ENCODE assay signal across 1 cellular context in the genomic region with DNA sequence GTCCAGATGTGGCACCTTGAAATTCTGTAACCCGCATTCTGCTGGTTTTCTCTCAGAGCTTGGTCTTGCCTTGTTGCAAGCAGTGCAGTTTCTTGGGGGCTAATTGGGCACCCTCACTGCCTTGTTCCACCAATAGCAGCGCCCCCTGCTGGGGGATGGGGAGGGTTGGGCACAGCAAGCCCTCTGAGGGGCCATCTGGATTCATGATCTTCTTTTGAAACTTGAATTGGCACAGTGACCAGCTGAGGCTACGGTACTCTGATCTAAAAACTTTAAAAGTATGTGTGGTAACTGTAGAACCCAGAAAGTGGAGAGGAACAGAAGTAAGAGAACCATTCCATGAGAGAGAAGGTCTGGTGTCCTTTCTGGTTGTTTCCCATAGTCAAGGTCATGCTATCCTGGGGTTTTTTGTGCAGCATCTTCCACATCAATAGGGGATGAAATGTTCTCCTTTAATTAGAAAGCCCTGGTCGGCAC.
TF ChIP-seq lines count a peak whose summit lies in the region.

No MANE protein-coding gene starts in this region.

TF ChIP-seq in K562, 482 proteins besides CTCF, POLR2A, EP300 and RAD21 (continued from another document and continues in another):
- TF ChIP-seq, protein P1, sequence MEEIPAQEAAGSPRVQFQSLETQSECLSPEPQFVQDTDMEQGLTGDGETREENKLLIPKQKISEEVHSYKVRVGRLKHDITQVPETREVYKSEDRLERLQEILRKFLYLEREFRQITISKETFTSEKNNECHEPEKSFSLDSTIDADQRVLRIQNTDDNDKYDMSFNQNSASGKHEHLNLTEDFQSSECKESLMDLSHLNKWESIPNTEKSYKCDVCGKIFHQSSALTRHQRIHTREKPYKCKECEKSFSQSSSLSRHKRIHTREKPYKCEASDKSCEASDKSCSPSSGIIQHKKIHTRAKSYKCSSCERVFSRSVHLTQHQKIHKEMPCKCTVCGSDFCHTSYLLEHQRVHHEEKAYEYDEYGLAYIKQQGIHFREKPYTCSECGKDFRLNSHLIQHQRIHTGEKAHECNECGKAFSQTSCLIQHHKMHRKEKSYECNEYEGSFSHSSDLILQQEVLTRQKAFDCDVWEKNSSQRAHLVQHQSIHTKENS (CRISPR knock-in tag; IDR thresholded peaks at IDR 0.05) = no peak
- no peak for TF ChIP-seq PTRF (tag; IDR thresholded peaks at IDR 0.05)
- no peak for TF ChIP-seq ZNF408 (CRISPR knock-in tag; IDR thresholded peaks at IDR 0.05; ENCODE audit: low read depth)
- no peak for TF ChIP-seq POLR3G (IDR thresholded peaks at IDR 0.05; ENCODE audit: extremely low read depth, insufficient read length, insufficient replicate concordance)
- TF ChIP-seq, protein P2, sequence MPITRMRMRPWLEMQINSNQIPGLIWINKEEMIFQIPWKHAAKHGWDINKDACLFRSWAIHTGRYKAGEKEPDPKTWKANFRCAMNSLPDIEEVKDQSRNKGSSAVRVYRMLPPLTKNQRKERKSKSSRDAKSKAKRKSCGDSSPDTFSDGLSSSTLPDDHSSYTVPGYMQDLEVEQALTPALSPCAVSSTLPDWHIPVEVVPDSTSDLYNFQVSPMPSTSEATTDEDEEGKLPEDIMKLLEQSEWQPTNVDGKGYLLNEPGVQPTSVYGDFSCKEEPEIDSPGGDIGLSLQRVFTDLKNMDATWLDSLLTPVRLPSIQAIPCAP (CRISPR knock-in tag; IDR thresholded peaks at IDR 0.05; ENCODE audit: borderline replicate concordance) = no peak
- no peak for TF ChIP-seq CBFB (CRISPR knock-in tag; IDR thresholded peaks at IDR 0.05)
- TF ChIP-seq, protein P3, sequence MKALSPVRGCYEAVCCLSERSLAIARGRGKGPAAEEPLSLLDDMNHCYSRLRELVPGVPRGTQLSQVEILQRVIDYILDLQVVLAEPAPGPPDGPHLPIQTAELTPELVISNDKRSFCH (CRISPR knock-in tag; IDR thresholded peaks at IDR 0.05) = no peak
- TF ChIP-seq, protein P3 (tag; IDR thresholded peaks at IDR 0.05) = no peak
- TF ChIP-seq, protein P4, sequence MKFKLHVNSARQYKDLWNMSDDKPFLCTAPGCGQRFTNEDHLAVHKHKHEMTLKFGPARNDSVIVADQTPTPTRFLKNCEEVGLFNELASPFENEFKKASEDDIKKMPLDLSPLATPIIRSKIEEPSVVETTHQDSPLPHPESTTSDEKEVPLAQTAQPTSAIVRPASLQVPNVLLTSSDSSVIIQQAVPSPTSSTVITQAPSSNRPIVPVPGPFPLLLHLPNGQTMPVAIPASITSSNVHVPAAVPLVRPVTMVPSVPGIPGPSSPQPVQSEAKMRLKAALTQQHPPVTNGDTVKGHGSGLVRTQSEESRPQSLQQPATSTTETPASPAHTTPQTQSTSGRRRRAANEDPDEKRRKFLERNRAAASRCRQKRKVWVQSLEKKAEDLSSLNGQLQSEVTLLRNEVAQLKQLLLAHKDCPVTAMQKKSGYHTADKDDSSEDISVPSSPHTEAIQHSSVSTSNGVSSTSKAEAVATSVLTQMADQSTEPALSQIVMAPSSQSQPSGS (CRISPR knock-in tag; IDR thresholded peaks at IDR 0.05) = no peak
- TF ChIP-seq EP400 (IDR thresholded peaks at IDR 0.05) = no peak
- no peak for TF ChIP-seq ZNF717 (CRISPR knock-in tag; IDR thresholded peaks at IDR 0.05)
- no peak for TF ChIP-seq CREBBP (IDR thresholded peaks at IDR 0.05; ENCODE audit: low read depth, low read length)
- TF ChIP-seq ZNF274 (IDR thresholded peaks at IDR 0.05; ENCODE audit: borderline replicate concordance, low read depth, low read length) = no peak; the same call in 1 of the 2 replicates
- TF ChIP-seq ZNF174 (CRISPR knock-in tag; IDR thresholded peaks at IDR 0.05) = no peak
- TF ChIP-seq, protein P5, sequence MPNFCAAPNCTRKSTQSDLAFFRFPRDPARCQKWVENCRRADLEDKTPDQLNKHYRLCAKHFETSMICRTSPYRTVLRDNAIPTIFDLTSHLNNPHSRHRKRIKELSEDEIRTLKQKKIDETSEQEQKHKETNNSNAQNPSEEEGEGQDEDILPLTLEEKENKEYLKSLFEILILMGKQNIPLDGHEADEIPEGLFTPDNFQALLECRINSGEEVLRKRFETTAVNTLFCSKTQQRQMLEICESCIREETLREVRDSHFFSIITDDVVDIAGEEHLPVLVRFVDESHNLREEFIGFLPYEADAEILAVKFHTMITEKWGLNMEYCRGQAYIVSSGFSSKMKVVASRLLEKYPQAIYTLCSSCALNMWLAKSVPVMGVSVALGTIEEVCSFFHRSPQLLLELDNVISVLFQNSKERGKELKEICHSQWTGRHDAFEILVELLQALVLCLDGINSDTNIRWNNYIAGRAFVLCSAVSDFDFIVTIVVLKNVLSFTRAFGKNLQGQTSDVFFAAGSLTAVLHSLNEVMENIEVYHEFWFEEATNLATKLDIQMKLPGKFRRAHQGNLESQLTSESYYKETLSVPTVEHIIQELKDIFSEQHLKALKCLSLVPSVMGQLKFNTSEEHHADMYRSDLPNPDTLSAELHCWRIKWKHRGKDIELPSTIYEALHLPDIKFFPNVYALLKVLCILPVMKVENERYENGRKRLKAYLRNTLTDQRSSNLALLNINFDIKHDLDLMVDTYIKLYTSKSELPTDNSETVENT (CRISPR knock-in tag; IDR thresholded peaks at IDR 0.05) = no peak
- no peak for TF ChIP-seq BCL6 (CRISPR knock-in tag; IDR thresholded peaks at IDR 0.05)
- TF ChIP-seq, protein P6, sequence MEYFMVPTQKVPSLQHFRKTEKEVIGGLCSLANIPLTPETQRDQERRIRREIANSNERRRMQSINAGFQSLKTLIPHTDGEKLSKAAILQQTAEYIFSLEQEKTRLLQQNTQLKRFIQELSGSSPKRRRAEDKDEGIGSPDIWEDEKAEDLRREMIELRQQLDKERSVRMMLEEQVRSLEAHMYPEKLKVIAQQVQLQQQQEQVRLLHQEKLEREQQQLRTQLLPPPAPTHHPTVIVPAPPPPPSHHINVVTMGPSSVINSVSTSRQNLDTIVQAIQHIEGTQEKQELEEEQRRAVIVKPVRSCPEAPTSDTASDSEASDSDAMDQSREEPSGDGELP (CRISPR knock-in tag; IDR thresholded peaks at IDR 0.05; ENCODE audit: borderline replicate concordance) = 0 out of 2 replicates have a peak, but pooled peaks have one; percentile 16
- no peak for TF ChIP-seq STAT5B (CRISPR knock-in tag; IDR thresholded peaks at IDR 0.05)
- no peak for TF ChIP-seq SREBF1 (IDR thresholded peaks at IDR 0.05; ENCODE audit: borderline replicate concordance, low read depth, low read length)
- no peak for TF ChIP-seq ARHGAP35 (IDR thresholded peaks at IDR 0.05; ENCODE audit: partially characterized antibody)
- no peak for TF ChIP-seq ZNF23 (CRISPR knock-in tag; IDR thresholded peaks at IDR 0.05)
- no peak for TF ChIP-seq THRAP3 (IDR thresholded peaks at IDR 0.05; ENCODE audit: borderline replicate concordance)
- TF ChIP-seq, protein P7, sequence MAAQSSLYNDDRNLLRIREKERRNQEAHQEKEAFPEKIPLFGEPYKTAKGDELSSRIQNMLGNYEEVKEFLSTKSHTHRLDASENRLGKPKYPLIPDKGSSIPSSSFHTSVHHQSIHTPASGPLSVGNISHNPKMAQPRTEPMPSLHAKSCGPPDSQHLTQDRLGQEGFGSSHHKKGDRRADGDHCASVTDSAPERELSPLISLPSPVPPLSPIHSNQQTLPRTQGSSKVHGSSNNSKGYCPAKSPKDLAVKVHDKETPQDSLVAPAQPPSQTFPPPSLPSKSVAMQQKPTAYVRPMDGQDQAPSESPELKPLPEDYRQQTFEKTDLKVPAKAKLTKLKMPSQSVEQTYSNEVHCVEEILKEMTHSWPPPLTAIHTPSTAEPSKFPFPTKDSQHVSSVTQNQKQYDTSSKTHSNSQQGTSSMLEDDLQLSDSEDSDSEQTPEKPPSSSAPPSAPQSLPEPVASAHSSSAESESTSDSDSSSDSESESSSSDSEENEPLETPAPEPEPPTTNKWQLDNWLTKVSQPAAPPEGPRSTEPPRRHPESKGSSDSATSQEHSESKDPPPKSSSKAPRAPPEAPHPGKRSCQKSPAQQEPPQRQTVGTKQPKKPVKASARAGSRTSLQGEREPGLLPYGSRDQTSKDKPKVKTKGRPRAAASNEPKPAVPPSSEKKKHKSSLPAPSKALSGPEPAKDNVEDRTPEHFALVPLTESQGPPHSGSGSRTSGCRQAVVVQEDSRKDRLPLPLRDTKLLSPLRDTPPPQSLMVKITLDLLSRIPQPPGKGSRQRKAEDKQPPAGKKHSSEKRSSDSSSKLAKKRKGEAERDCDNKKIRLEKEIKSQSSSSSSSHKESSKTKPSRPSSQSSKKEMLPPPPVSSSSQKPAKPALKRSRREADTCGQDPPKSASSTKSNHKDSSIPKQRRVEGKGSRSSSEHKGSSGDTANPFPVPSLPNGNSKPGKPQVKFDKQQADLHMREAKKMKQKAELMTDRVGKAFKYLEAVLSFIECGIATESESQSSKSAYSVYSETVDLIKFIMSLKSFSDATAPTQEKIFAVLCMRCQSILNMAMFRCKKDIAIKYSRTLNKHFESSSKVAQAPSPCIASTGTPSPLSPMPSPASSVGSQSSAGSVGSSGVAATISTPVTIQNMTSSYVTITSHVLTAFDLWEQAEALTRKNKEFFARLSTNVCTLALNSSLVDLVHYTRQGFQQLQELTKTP (IDR thresholded peaks at IDR 0.05; ENCODE audit: low read depth in 1 of 2, partially characterized antibody in 2 of 2) = peak in 1 of 2 experiments; percentile 48
- TF ChIP-seq MBD2 (IDR thresholded peaks at IDR 0.05; ENCODE audit: borderline replicate concordance, low read depth) = no peak
- TF ChIP-seq EWSR1 (IDR thresholded peaks at IDR 0.05; ENCODE audit: borderline replicate concordance, low read depth, partially characterized antibody) = no peak
- TF ChIP-seq, protein P8, sequence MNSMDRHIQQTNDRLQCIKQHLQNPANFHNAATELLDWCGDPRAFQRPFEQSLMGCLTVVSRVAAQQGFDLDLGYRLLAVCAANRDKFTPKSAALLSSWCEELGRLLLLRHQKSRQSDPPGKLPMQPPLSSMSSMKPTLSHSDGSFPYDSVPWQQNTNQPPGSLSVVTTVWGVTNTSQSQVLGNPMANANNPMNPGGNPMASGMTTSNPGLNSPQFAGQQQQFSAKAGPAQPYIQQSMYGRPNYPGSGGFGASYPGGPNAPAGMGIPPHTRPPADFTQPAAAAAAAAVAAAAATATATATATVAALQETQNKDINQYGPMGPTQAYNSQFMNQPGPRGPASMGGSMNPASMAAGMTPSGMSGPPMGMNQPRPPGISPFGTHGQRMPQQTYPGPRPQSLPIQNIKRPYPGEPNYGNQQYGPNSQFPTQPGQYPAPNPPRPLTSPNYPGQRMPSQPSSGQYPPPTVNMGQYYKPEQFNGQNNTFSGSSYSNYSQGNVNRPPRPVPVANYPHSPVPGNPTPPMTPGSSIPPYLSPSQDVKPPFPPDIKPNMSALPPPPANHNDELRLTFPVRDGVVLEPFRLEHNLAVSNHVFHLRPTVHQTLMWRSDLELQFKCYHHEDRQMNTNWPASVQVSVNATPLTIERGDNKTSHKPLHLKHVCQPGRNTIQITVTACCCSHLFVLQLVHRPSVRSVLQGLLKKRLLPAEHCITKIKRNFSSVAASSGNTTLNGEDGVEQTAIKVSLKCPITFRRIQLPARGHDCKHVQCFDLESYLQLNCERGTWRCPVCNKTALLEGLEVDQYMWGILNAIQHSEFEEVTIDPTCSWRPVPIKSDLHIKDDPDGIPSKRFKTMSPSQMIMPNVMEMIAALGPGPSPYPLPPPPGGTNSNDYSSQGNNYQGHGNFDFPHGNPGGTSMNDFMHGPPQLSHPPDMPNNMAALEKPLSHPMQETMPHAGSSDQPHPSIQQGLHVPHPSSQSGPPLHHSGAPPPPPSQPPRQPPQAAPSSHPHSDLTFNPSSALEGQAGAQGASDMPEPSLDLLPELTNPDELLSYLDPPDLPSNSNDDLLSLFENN (IDR thresholded peaks at IDR 0.05; ENCODE audit: low read depth in 2 of 2, low read length in 2 of 2) = no peak
- TF ChIP-seq SP2 (IDR thresholded peaks at IDR 0.05; ENCODE audit: extremely low read depth, low read depth, low read length, poor library complexity, severe bottlenecking) = no peak
- no peak for TF ChIP-seq ZNF239 (CRISPR knock-in tag; IDR thresholded peaks at IDR 0.05)
- TF ChIP-seq ZFX (CRISPR knock-in tag; IDR thresholded peaks at IDR 0.05) = no peak
- no peak for TF ChIP-seq RFX1 (IDR thresholded peaks at IDR 0.05)
- no peak for TF ChIP-seq GATA2 (CRISPR knock-in tag; IDR thresholded peaks at IDR 0.05)
- TF ChIP-seq, protein P9, sequence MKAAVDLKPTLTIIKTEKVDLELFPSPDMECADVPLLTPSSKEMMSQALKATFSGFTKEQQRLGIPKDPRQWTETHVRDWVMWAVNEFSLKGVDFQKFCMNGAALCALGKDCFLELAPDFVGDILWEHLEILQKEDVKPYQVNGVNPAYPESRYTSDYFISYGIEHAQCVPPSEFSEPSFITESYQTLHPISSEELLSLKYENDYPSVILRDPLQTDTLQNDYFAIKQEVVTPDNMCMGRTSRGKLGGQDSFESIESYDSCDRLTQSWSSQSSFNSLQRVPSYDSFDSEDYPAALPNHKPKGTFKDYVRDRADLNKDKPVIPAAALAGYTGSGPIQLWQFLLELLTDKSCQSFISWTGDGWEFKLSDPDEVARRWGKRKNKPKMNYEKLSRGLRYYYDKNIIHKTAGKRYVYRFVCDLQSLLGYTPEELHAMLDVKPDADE (conservative IDR thresholded peaks at IDR 0.05; ENCODE audit: control insufficient read depth, low read depth, low read length) = no peak
- TF ChIP-seq ZNF41 (CRISPR knock-in tag; conservative IDR thresholded peaks at IDR 0.05) = peak; percentile 80
- TF ChIP-seq ZNF3 (CRISPR knock-in tag; IDR thresholded peaks at IDR 0.05) = no peak
- TF ChIP-seq DMBX1 (CRISPR knock-in tag; IDR thresholded peaks at IDR 0.05; ENCODE audit: borderline replicate concordance) = peak; percentile 68
- TF ChIP-seq ZNF444 (CRISPR knock-in tag; IDR thresholded peaks at IDR 0.05) = no peak
- no peak for TF ChIP-seq NR2C2 (CRISPR knock-in tag; IDR thresholded peaks at IDR 0.05)
- TF ChIP-seq NR2C2 (tag; IDR thresholded peaks at IDR 0.05) = no peak
- TF ChIP-seq FOXA3 (CRISPR knock-in tag; conservative IDR thresholded peaks at IDR 0.05 in 1 of 2, IDR thresholded peaks at IDR 0.05 in 1 of 2) = peak in 1 of 2 experiments; percentile 83; a peak in 2 of 4 replicates
- TF ChIP-seq TCFL5 (CRISPR knock-in tag; conservative IDR thresholded peaks at IDR 0.05) = 0 out of 2 replicates have a peak, but pooled peaks have one; percentile 48
- TF ChIP-seq ZNF224 (CRISPR knock-in tag; IDR thresholded peaks at IDR 0.05) = no peak
- no peak for TF ChIP-seq BRF1 (IDR thresholded peaks at IDR 0.05; ENCODE audit: borderline replicate concordance, extremely low read depth, insufficient read length)
- no peak; the same call in none of the 2 replicates for TF ChIP-seq POLR2AphosphoS5 (IDR thresholded peaks at IDR 0.05; ENCODE audit: control insufficient read depth, insufficient read depth, low read depth, low read length)
- peak; percentile 96 for TF ChIP-seq RBM39 (optimal IDR thresholded peaks at IDR 0.05; ENCODE audit: low read depth, low read length)
- no peak for TF ChIP-seq HNRNPH1 (optimal IDR thresholded peaks at IDR 0.05; ENCODE audit: low read depth, low read length)
- TF ChIP-seq ZNF347 (CRISPR knock-in tag; IDR thresholded peaks at IDR 0.05; ENCODE audit: low read depth) = 0 out of 2 replicates have a peak, but pooled peaks have one; percentile 11
- TF ChIP-seq RBM14 (IDR thresholded peaks at IDR 0.05; ENCODE audit: borderline replicate concordance, insufficient read depth, low read depth, low read length) = no peak
- no peak for TF ChIP-seq SPI1 (IDR thresholded peaks at IDR 0.05; ENCODE audit: borderline replicate concordance, low read depth, low read length)
- no peak for TF ChIP-seq TCF3 (CRISPR knock-in tag; IDR thresholded peaks at IDR 0.05)
- peak; percentile 41 for TF ChIP-seq SMAD4 (CRISPR knock-in tag; conservative IDR thresholded peaks at IDR 0.05)
- peak; percentile 45; the same call in 1 of the 2 replicates for TF ChIP-seq SMARCA5 (IDR thresholded peaks at IDR 0.05)
